ENCODE assay signal across 1 cellular context in the genomic region with DNA sequence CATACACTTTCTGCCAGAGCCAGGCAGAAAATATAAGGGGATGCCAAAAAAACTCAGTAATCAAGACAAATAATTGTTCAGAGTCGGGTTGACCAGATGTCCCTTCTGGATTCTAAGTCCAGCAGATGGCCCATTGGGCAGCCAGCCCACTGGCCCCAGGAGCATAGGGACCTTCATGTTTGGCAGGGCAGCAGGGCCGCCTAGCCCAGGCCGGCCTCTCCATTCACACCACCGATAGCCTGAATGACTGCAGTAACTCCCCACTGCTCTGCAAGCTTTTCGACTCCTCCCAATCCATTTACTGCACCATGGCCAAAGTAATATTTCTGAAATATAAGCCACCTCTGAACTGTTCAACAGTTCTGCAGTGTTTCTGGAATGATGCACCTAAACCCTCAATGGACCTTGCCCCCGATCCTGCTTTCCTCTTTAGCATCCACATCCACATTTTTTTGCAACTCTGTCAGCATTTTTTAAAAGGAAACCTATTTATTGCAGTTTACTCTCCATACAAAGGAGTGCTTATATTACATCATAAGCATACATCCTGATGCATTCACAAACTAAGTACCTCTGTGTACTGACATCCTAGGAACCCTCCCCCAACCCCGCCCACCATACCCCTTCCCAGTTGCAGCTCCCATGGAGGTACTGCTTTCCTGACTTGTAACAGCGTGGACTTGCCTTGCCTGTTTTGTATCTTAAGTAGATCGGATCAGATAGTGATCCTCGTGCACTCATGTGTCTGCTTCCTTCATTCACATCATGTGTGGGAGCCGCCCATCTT.
TF ChIP-seq lines count a peak whose summit lies in the region.

No MANE protein-coding gene starts in this region.

TF ChIP-seq in HepG2, 621 proteins besides CTCF, POLR2A, EP300 and RAD21 (continued from another document and continues in another):
- TF ChIP-seq, protein P1, sequence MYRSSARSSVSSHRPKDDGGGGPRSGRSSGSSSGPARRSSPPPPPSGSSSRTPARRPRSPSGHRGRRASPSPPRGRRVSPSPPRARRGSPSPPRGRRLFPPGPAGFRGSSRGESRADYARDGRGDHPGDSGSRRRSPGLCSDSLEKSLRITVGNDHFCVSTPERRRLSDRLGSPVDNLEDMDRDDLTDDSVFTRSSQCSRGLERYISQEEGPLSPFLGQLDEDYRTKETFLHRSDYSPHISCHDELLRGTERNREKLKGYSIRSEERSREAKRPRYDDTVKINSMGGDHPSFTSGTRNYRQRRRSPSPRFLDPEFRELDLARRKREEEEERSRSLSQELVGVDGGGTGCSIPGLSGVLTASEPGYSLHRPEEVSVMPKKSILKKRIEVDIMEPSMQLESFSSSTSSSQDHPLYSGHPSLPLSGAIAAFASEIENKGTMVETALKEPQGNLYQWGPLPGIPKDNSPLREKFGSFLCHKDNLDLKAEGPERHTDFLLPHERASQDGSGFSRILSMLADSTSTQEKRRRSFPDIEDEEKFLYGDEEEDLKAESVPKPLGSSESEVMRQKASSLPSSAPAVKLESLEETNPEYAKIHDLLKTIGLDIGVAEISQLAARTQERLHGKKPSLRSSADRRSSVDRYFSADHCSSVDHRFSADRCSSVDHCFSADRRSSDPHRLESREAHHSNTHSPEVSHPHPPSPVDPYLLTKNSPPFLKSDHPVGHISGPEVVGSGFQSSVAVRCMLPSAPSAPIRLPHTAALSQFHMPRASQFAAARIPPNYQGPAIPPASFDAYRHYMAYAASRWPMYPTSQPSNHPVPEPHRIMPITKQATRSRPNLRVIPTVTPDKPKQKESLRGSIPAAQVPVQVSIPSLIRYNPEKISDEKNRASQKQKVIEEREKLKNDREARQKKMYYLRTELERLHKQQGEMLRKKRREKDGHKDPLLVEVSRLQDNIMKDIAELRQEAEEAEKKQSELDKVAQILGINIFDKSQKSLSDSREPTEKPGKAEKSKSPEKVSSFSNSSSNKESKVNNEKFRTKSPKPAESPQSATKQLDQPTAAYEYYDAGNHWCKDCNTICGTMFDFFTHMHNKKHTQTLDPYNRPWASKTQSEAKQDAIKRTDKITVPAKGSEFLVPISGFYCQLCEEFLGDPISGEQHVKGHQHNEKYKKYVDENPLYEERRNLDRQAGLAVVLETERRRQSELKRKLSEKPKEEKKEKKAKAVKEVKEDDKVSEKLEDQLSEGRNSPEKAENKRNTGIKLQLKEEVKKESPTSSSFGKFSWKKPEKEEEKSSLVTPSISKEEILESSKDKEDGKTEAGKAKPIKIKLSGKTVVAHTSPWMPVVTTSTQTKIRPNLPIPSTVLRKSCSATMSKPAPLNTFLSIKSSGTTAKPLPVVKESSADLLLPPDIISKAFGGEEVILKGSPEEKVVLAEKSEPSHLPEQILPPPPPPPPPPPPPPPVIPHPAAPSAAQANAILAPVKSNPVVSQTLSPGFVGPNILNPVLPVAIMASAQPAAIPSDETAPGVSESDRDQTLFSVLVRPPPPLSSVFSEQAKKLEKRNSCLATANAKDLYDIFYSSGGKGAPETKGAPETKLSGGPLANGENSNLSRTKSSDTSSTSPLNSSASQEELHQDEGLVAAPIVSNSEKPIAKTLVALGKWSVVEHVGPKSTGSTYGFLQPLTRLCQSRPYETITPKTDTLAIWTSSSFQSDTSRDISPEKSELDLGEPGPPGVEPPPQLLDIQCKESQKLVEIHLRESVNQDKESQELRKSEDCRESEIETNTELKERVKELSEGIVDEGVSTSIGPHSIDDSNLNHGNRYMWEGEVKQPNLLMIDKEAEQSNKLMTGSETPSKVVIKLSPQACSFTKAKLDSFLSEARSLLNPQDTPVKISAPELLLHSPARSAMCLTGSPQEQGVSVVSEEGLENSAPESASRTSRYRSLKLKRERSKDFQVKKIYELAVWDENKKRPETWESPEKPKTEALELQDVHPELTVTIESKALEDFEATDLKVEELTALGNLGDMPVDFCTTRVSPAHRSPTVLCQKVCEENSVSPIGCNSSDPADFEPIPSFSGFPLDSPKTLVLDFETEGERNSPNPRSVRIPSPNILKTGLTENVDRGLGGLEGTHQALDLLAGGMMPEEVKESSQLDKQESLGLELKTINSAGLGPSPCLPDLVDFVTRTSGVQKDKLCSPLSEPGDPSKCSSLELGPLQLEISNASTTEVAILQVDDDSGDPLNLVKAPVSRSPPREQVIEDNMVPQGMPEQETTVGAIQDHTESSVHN (CRISPR knock-in tag; IDR thresholded peaks at IDR 0.05): no peak
- TF ChIP-seq TARDBP (CRISPR knock-in tag; IDR thresholded peaks at IDR 0.05): no peak; the same call in 1 of the 2 replicates
- TF ChIP-seq ZBTB38 (CRISPR knock-in tag; IDR thresholded peaks at IDR 0.05): no peak
- TF ChIP-seq, protein P2, sequence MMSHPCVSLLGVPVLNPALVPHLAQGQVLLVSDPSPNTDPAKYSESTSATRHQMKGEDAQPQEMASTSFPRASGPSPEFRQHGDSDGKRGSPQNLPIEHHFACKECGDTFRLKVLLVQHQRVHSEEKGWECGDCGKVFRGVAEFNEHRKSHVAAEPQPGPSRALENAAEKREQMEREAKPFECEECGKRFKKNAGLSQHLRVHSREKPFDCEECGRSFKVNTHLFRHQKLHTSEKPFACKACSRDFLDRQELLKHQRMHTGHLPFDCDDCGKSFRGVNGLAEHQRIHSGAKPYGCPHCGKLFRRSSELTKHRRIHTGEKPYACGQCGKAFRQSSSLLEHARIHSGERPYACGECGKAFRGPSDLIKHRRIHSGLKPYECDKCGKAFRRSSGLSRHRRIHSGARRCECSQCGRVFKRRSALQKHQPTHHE (CRISPR knock-in tag; IDR thresholded peaks at IDR 0.05; ENCODE audit: borderline replicate concordance): no peak; the same call in 1 of the 2 replicates
- TF ChIP-seq RELA (CRISPR knock-in tag; IDR thresholded peaks at IDR 0.05): no peak
- no peak for TF ChIP-seq ZNF737 (CRISPR knock-in tag; IDR thresholded peaks at IDR 0.05; ENCODE audit: borderline replicate concordance)
- TF ChIP-seq RFXANK (CRISPR knock-in tag; IDR thresholded peaks at IDR 0.05): 0 out of 2 replicates have a peak, but pooled peaks have one; percentile 20
- no peak for TF ChIP-seq POLR2AphosphoS2 (IDR thresholded peaks at IDR 0.05; ENCODE audit: low read depth, low read length)
- TF ChIP-seq, protein P3, sequence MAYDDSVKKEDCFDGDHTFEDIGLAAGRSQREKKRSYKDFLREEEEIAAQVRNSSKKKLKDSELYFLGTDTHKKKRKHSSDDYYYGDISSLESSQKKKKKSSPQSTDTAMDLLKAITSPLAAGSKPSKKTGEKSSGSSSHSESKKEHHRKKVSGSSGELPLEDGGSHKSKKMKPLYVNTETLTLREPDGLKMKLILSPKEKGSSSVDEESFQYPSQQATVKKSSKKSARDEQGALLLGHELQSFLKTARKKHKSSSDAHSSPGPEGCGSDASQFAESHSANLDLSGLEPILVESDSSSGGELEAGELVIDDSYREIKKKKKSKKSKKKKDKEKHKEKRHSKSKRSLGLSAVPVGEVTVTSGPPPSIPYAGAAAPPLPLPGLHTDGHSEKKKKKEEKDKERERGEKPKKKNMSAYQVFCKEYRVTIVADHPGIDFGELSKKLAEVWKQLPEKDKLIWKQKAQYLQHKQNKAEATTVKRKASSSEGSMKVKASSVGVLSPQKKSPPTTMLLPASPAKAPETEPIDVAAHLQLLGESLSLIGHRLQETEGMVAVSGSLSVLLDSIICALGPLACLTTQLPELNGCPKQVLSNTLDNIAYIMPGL (CRISPR knock-in tag; IDR thresholded peaks at IDR 0.05; ENCODE audit: borderline replicate concordance in 1 of 2, low read depth in 1 of 2): 0 out of 4 replicates have a peak, but pooled peaks of 1 of the 2 experiments have one; percentile 35
- TF ChIP-seq, protein P4, sequence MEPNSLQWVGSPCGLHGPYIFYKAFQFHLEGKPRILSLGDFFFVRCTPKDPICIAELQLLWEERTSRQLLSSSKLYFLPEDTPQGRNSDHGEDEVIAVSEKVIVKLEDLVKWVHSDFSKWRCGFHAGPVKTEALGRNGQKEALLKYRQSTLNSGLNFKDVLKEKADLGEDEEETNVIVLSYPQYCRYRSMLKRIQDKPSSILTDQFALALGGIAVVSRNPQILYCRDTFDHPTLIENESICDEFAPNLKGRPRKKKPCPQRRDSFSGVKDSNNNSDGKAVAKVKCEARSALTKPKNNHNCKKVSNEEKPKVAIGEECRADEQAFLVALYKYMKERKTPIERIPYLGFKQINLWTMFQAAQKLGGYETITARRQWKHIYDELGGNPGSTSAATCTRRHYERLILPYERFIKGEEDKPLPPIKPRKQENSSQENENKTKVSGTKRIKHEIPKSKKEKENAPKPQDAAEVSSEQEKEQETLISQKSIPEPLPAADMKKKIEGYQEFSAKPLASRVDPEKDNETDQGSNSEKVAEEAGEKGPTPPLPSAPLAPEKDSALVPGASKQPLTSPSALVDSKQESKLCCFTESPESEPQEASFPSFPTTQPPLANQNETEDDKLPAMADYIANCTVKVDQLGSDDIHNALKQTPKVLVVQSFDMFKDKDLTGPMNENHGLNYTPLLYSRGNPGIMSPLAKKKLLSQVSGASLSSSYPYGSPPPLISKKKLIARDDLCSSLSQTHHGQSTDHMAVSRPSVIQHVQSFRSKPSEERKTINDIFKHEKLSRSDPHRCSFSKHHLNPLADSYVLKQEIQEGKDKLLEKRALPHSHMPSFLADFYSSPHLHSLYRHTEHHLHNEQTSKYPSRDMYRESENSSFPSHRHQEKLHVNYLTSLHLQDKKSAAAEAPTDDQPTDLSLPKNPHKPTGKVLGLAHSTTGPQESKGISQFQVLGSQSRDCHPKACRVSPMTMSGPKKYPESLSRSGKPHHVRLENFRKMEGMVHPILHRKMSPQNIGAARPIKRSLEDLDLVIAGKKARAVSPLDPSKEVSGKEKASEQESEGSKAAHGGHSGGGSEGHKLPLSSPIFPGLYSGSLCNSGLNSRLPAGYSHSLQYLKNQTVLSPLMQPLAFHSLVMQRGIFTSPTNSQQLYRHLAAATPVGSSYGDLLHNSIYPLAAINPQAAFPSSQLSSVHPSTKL (CRISPR knock-in tag; IDR thresholded peaks at IDR 0.05): peak; percentile 94
- no peak for TF ChIP-seq GTF2F1 (IDR thresholded peaks at IDR 0.05; ENCODE audit: low read length)
- TF ChIP-seq ZFP62 (CRISPR knock-in tag; IDR thresholded peaks at IDR 0.05): no peak
- peak; percentile 44; the same call in 1 of the 2 replicates for TF ChIP-seq KMT2A (CRISPR knock-in tag; IDR thresholded peaks at IDR 0.05)
- no peak for TF ChIP-seq IKZF1 (IDR thresholded peaks at IDR 0.05)
- TF ChIP-seq ZNF232 (CRISPR knock-in tag; IDR thresholded peaks at IDR 0.05; ENCODE audit: borderline replicate concordance): no peak
- no peak for TF ChIP-seq SP140L (CRISPR knock-in tag; IDR thresholded peaks at IDR 0.05; ENCODE audit: borderline replicate concordance)
- 0 out of 2 replicates have a peak, but pooled peaks have one; percentile 47 for TF ChIP-seq ZFP36L1 (CRISPR knock-in tag; IDR thresholded peaks at IDR 0.05)
- no peak for TF ChIP-seq ZNF720 (CRISPR knock-in tag; IDR thresholded peaks at IDR 0.05)
- no peak for TF ChIP-seq SRY (CRISPR knock-in tag; IDR thresholded peaks at IDR 0.05)
- TF ChIP-seq ZNF317 (CRISPR knock-in tag; IDR thresholded peaks at IDR 0.05): 0 out of 2 replicates have a peak, but pooled peaks have one; percentile 55
- TF ChIP-seq BRCA1 (CRISPR knock-in tag; IDR thresholded peaks at IDR 0.05): no peak
- TF ChIP-seq, protein P5, sequence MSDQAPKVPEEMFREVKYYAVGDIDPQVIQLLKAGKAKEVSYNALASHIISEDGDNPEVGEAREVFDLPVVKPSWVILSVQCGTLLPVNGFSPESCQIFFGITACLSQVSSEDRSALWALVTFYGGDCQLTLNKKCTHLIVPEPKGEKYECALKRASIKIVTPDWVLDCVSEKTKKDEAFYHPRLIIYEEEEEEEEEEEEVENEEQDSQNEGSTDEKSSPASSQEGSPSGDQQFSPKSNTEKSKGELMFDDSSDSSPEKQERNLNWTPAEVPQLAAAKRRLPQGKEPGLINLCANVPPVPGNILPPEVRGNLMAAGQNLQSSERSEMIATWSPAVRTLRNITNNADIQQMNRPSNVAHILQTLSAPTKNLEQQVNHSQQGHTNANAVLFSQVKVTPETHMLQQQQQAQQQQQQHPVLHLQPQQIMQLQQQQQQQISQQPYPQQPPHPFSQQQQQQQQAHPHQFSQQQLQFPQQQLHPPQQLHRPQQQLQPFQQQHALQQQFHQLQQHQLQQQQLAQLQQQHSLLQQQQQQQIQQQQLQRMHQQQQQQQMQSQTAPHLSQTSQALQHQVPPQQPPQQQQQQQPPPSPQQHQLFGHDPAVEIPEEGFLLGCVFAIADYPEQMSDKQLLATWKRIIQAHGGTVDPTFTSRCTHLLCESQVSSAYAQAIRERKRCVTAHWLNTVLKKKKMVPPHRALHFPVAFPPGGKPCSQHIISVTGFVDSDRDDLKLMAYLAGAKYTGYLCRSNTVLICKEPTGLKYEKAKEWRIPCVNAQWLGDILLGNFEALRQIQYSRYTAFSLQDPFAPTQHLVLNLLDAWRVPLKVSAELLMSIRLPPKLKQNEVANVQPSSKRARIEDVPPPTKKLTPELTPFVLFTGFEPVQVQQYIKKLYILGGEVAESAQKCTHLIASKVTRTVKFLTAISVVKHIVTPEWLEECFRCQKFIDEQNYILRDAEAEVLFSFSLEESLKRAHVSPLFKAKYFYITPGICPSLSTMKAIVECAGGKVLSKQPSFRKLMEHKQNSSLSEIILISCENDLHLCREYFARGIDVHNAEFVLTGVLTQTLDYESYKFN (CRISPR knock-in tag; conservative IDR thresholded peaks at IDR 0.05): peak; percentile 92
- no peak for TF ChIP-seq ZNF121 (CRISPR knock-in tag; IDR thresholded peaks at IDR 0.05)
- no peak for TF ChIP-seq NBN (conservative IDR thresholded peaks at IDR 0.05)
- no peak for TF ChIP-seq ZNF160 (CRISPR knock-in tag; IDR thresholded peaks at IDR 0.05)
- TF ChIP-seq ZNF644 (CRISPR knock-in tag; IDR thresholded peaks at IDR 0.05; ENCODE audit: low read depth): peak; percentile 13; the same call in 1 of the 2 replicates
- no peak for TF ChIP-seq SRSF9 (IDR thresholded peaks at IDR 0.05; ENCODE audit: borderline replicate concordance, insufficient read depth, low read depth, low read length, poor library complexity, severe bottlenecking)
- TF ChIP-seq PLRG1 (conservative IDR thresholded peaks at IDR 0.05): no peak
- TF ChIP-seq BORCS8-MEF2B (CRISPR knock-in tag; IDR thresholded peaks at IDR 0.05): no peak
- TF ChIP-seq ISX (CRISPR knock-in tag; conservative IDR thresholded peaks at IDR 0.05): no peak
- no peak for TF ChIP-seq SALL2 (CRISPR knock-in tag; IDR thresholded peaks at IDR 0.05)
- no peak for TF ChIP-seq FOSL1 (CRISPR knock-in tag; IDR thresholded peaks at IDR 0.05; ENCODE audit: borderline replicate concordance)
- no peak for TF ChIP-seq PRMT3 (CRISPR knock-in tag; IDR thresholded peaks at IDR 0.05; ENCODE audit: borderline replicate concordance, low read depth)
- no peak for TF ChIP-seq CCDC6 (CRISPR knock-in tag; IDR thresholded peaks at IDR 0.05)
- TF ChIP-seq PHF20 (CRISPR knock-in tag; IDR thresholded peaks at IDR 0.05): 0 out of 2 replicates have a peak, but pooled peaks have one; percentile 14
- TF ChIP-seq CREB1 (IDR thresholded peaks at IDR 0.05): peak; percentile 75
- TF ChIP-seq CREB1 (CRISPR knock-in tag; IDR thresholded peaks at IDR 0.05): peak; percentile 72
- TF ChIP-seq ZNF251 (CRISPR knock-in tag; IDR thresholded peaks at IDR 0.05): no peak
- no peak for TF ChIP-seq ZSCAN9 (CRISPR knock-in tag; IDR thresholded peaks at IDR 0.05; ENCODE audit: borderline replicate concordance)
- TF ChIP-seq, protein P6, sequence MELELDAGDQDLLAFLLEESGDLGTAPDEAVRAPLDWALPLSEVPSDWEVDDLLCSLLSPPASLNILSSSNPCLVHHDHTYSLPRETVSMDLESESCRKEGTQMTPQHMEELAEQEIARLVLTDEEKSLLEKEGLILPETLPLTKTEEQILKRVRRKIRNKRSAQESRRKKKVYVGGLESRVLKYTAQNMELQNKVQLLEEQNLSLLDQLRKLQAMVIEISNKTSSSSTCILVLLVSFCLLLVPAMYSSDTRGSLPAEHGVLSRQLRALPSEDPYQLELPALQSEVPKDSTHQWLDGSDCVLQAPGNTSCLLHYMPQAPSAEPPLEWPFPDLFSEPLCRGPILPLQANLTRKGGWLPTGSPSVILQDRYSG (CRISPR knock-in tag; IDR thresholded peaks at IDR 0.05): no peak
- TF ChIP-seq CBX2 (IDR thresholded peaks at IDR 0.05; ENCODE audit: low read depth, low read length): no peak
- TF ChIP-seq CBX2 (CRISPR knock-in tag; IDR thresholded peaks at IDR 0.05; ENCODE audit: low read depth): no peak
- no peak for TF ChIP-seq ZIK1 (CRISPR knock-in tag; IDR thresholded peaks at IDR 0.05; ENCODE audit: borderline replicate concordance, low read depth)
